ENCODE assay signal across 23 cellular contexts in genomic region chr16:55030944-55031343, GRCh38.
DNase-seq lines count a peak whose midpoint lies in the region; ATAC-seq and TF ChIP-seq lines count a peak whose summit lies in the region.
"Had no signal": no experiment of that assay in that cellular context is flagged by ENCODE, and none has a peak within 500 bp of the region (broad histone marks: within the 10 kb centered on the region; RNA-seq: fewer than 3 reads in every experiment).

No MANE protein-coding gene starts in this region.

- no peak overlapping the region for H3K9ac ChIP-seq in mesendoderm (ENCODE audit: low read length)
- H3K9ac ChIP-seq: BLaER1 treated with 17β-estradiol and CSF1 and Interleukin-3, amounts not matched to agents 10 nM and 100 nM had no signal

- no peak overlapping the region for H3K4ac ChIP-seq in mesendoderm (ENCODE audit: low read depth, low read length)

- no peak overlapping the region for H3K4me2 ChIP-seq in mesendoderm (ENCODE audit: low read length)
- H3K4me2 ChIP-seq: A549; BLaER1 treated with 17β-estradiol and CSF1 and Interleukin-3, amounts not matched to agents 10 nM and 100 nM had no signal

- no peak overlapping the region for H3K23ac ChIP-seq in mesendoderm (ENCODE audit: low read length)

- H3K9me3 ChIP-seq in vagina = no peaks in the 10 kb centered on the region
- H3K9me3 ChIP-seq: BE2C, HAP-1 had no signal

- no peak overlapping the region for H4K5ac ChIP-seq in mesendoderm (ENCODE audit: low read length)

- no peak overlapping the region for H4K8ac ChIP-seq in mesendoderm (ENCODE audit: low read depth, low read length)

- H3K36me3 ChIP-seq in mesendoderm (ENCODE audit: control insufficient read depth, insufficient read depth, low read length) (no peaks in the 10 kb centered on the region), vagina (no peaks in the 10 kb centered on the region)
- H3K36me3 ChIP-seq: BE2C; BLaER1 treated with 17β-estradiol and CSF1 and Interleukin-3, amounts not matched to agents 10 nM and 100 nM; HAP-1 had no signal

- POLR2A ChIA-PET in MCF 10A (lab: Yijun Ruan, JAX) = no interaction called here

- H3K79me1 ChIP-seq in mesendoderm (ENCODE audit: low read length) = no peaks in the 10 kb centered on the region

- TF ChIP-seq POLR2A in vagina (IDR thresholded peaks at IDR 0.05) = no peak

- no TSS peak for BruUV-seq in MCF 10A (replicated peaks; lab: Mats Ljungman, UMichigan)

- H3K56ac ChIP-seq in mesendoderm (ENCODE audit: low read length) = no peak overlapping the region

- H2AK5ac ChIP-seq in mesendoderm (ENCODE audit: low read length) = no peak overlapping the region

- H3K27me3 Mint-ChIP-seq in MCF 10A (ENCODE audit: insufficient read depth, unreplicated experiment) = no peaks in the 10 kb centered on the region

- no peak overlapping the region for H3K18ac ChIP-seq in mesendoderm (ENCODE audit: low read length)

- no CpG with 5 or more reads among the region's 5 CpGs for WGBS in mesendoderm (ENCODE audit: extremely low coverage, insufficient coverage, low lambda C conversion rate)

- CTCF ChIA-PET in MCF 10A (lab: Yijun Ruan, JAX) = interaction anchor here (1.7 kb wide), 1 partner anchor 177 kb away, joined by 4 read pairs; no protein-coding TSS in a partner anchor

- no peak overlapping the region for H3K27ac Mint-ChIP-seq in MCF 10A (ENCODE audit: low read depth, unreplicated experiment)
- H3K27ac Mint-ChIP-seq: CD14-positive monocyte; CD4-positive, alpha-beta T cell; CD8-positive, alpha-beta memory T cell; HFFc6 had no signal

- H3K79me2 ChIP-seq in mesendoderm (ENCODE audit: control insufficient read depth, insufficient read depth, low read length) = no peaks in the 10 kb centered on the region

- H3K4me1 Mint-ChIP-seq in MCF 10A (ENCODE audit: insufficient read depth, unreplicated experiment) = peaks cover 4% of the 10 kb centered on the region
- H3K4me1 Mint-ChIP-seq: CD14-positive monocyte; CD8-positive, alpha-beta memory T cell had no signal

- intact Hi-C loops in vagina (cut with DNase I) = no loop called here
- intact Hi-C loops in MCF 10A (cut with micrococcal nuclease) = no loop called here

- no peaks in the 10 kb centered on the region for H3K36me3 Mint-ChIP-seq in MCF 10A (ENCODE audit: insufficient read depth, unreplicated experiment)
- H3K36me3 Mint-ChIP-seq: CD14-positive monocyte; CD8-positive, alpha-beta memory T cell had no signal

- no peaks in the 10 kb centered on the region for H3K27me3 ChIP-seq in mesendoderm (ENCODE audit: insufficient read depth, low read length, poor library complexity)
- H3K27me3 ChIP-seq in vagina = no peaks in the 10 kb centered on the region
- H3K27me3 ChIP-seq: BE2C; BLaER1 treated with 17β-estradiol and CSF1 and Interleukin-3, amounts not matched to agents 10 nM and 100 nM had no signal

- no peak overlapping the region for H2BK5ac ChIP-seq in mesendoderm (ENCODE audit: low read length)

- no peak overlapping the region for H2BK15ac ChIP-seq in mesendoderm (replicated peaks; ENCODE audit: low read depth)

- H3K9me3 Mint-ChIP-seq in MCF 10A (ENCODE audit: unreplicated experiment) = no peaks in the 10 kb centered on the region
- H3K9me3 Mint-ChIP-seq: HFFc6 had no signal

- TF ChIP-seq CTCF in coronary artery (IDR thresholded peaks at IDR 0.05) = no peak
- TF ChIP-seq CTCF in vagina (IDR thresholded peaks at IDR 0.05) = no peak
- TF ChIP-seq CTCF in MCF 10A (IDR thresholded peaks at IDR 0.05; ENCODE audit: unreplicated experiment) = no peak

- H3K27ac ChIP-seq in coronary artery = no peak overlapping the region
- H3K27ac ChIP-seq in mesendoderm (ENCODE audit: low read depth, low read length) = no peak overlapping the region
- H3K27ac ChIP-seq in vagina = no peak overlapping the region
- H3K27ac ChIP-seq: A549; BLaER1 treated with 17β-estradiol and CSF1 and Interleukin-3, amounts not matched to agents 10 nM and 100 nM had no signal

- H2BK120ac ChIP-seq in mesendoderm (ENCODE audit: low read depth, low read length) = no peak overlapping the region

- no peak for ATAC-seq in HG02970 (IDR thresholded peaks at IDR 0.05; ENCODE audit: low FRiP score, unreplicated experiment)
- no peak for ATAC-seq in HG03095 (IDR thresholded peaks at IDR 0.05; ENCODE audit: unreplicated experiment)
- ATAC-seq: A549 had no signal

- peak; percentile 69 for DNase-seq in NCI-H82 (lab: John Stamatoyannopoulos, UW)
- peak; percentile 19 for DNase-seq in coronary artery (ENCODE audit: low spot score)
- DNase-seq in mesendoderm = peak; percentile 77
- peak; percentile 29 to 52 for DNase-seq in vagina (ENCODE audit: extremely low spot score in 2 of 2)
- no peak for DNase-seq in MCF 10A (ENCODE audit: unreplicated experiment)
- DNase-seq: 8988T; ACHN; AML-193; BE2C; CD4-positive, alpha-beta T cell; CD8-positive, alpha-beta memory T cell; DMS 273 treated with DMSO at 0.1 percent for 48 hours; DMS79; EL; GF-D8; GOT3; HFFc6 had no signal

- H3K4me3 ChIP-seq in coronary artery (no peak overlapping the region), mesendoderm (ENCODE audit: low read length) (no peak overlapping the region), vagina (no peak overlapping the region)
- H3K4me3 ChIP-seq: A549; BLaER1 treated with 17β-estradiol and CSF1 and Interleukin-3, amounts not matched to agents 10 nM and 100 nM; HAP-1 had no signal

- no peak overlapping the region for H3K4me3 Mint-ChIP-seq in MCF 10A (ENCODE audit: unreplicated experiment)
- H3K4me3 Mint-ChIP-seq: CD14-positive monocyte; CD4-positive, alpha-beta T cell; CD8-positive, alpha-beta memory T cell; HFFc6 had no signal

- no peaks in the 10 kb centered on the region for H3K4me1 ChIP-seq in mesendoderm (ENCODE audit: control insufficient read depth, low read depth, low read length)
- H3K4me1 ChIP-seq in vagina = no peaks in the 10 kb centered on the region
- H3K4me1 ChIP-seq: A549, BE2C, HAP-1 had no signal
